Comparison of ENCODE assay signal across 14 cellular contexts in genomic region chr1:107786214-107786842, GRCh38.
DNase-seq lines count a peak whose midpoint lies in the region; ATAC-seq, FAIRE-seq and TF ChIP-seq lines count a peak whose summit lies in the region.
"Had no signal": no experiment of that assay in that cellular context is flagged by ENCODE, and none has a peak within 500 bp of the region (broad histone marks: within the 10 kb centered on the region; RNA-seq: fewer than 3 reads in every experiment).

No MANE protein-coding gene starts in this region.

- no peak for TF ChIP-seq RAD21 in HepG2 (CRISPR knock-in tag; IDR thresholded peaks at IDR 0.05)

- intact Hi-C loops in left ventricle myocardium superior (cut with micrococcal nuclease) (no loop called here), right cardiac atrium (cut with DNase I) (loop anchor here in 2 of 4 donors (10.0 kb wide), 1 partner anchor 178 kb away; the partner anchor contains the start of gene VAV3 (in 2 of the 2)), HepG2 (cut with micrococcal nuclease; ENCODE audit: unreplicated experiment) (no loop called here)

- no peak overlapping the region for H3K4me2 ChIP-seq in HepG2 (ENCODE audit: low read depth, low read length)

- H4K20me1 ChIP-seq in HepG2 (ENCODE audit: insufficient read depth, low read length), result no peaks in the 10 kb centered on the region; the same call in 1 of the 2 replicates

- H3K36me3 Mint-ChIP-seq in T-helper 1 cell treated with Interleukin-12 subunit alpha and Interleukin-12 subunit beta and Interleukin-4 antibody, amounts not matched to agents 30 μg/mL and 1 μg/mL, for 36 hours (ENCODE audit: low read depth), result no peaks in the 10 kb centered on the region
- H3K36me3 Mint-ChIP-seq in progenitor cell of endocrine pancreas (ENCODE audit: insufficient read depth), result no peaks in the 10 kb centered on the region

- WGBS in right cardiac atrium, result 65% methylated on average over 5 of the region's 5 CpGs
- WGBS in HepG2 (ENCODE audit: low lambda C conversion rate), result 2% methylated on average over 5 of the region's 5 CpGs

- H3K27me3 ChIP-seq in right cardiac atrium (ENCODE audit: control insufficient read depth, insufficient read depth) (no peaks in the 10 kb centered on the region), HepG2 (ENCODE audit: control insufficient read depth in 1 of 2, insufficient read depth in 2 of 2, low read length in 2 of 2) (no peaks in the 10 kb centered on the region; a peak in 1 of 5 replicates)

- H3K9me3 Mint-ChIP-seq in T-helper 1 cell treated with Interleukin-12 subunit alpha and Interleukin-12 subunit beta and Interleukin-4 antibody, amounts not matched to agents 30 μg/mL and 1 μg/mL, for 36 hours, result no peaks in the 10 kb centered on the region
- H3K9me3 Mint-ChIP-seq in progenitor cell of endocrine pancreas (ENCODE audit: low read depth), result no peaks in the 10 kb centered on the region

- H3K9me3 ChIP-seq in right cardiac atrium (ENCODE audit: control insufficient read depth, low read length) (no peaks in the 10 kb centered on the region), HepG2 (ENCODE audit: low read length) (no peaks in the 10 kb centered on the region)

- BruUV-seq in HepG2 (replicated peaks; lab: Mats Ljungman, UMichigan), result no TSS peak

- no peak for TF ChIP-seq CTCF in HepG2 (CRISPR knock-in tag; IDR thresholded peaks at IDR 0.05)
- no peak for TF ChIP-seq CTCF in progenitor cell of endocrine pancreas (IDR thresholded peaks at IDR 0.05; ENCODE audit: unreplicated experiment)

- peak; percentile 33 for ATAC-seq in left ventricle myocardium superior
- no peak for ATAC-seq in right cardiac atrium
- no peak for ATAC-seq in HepG2
- ATAC-seq in HG02759 (IDR thresholded peaks at IDR 0.05; ENCODE audit: unreplicated experiment), result no peak
- no peak for ATAC-seq in GM18520 (IDR thresholded peaks at IDR 0.05; ENCODE audit: unreplicated experiment)
- ATAC-seq: esophagus mucosa had no signal

- H3K4me1 ChIP-seq in right cardiac atrium (ENCODE audit: control insufficient read depth, insufficient read depth, low read length) (peaks cover 1% of the 10 kb centered on the region), HepG2 (ENCODE audit: insufficient read depth, low read length) (no peaks in the 10 kb centered on the region)

- peaks cover 41% of the 10 kb centered on the region for H3K4me1 Mint-ChIP-seq in T-helper 1 cell treated with Interleukin-12 subunit alpha and Interleukin-12 subunit beta and Interleukin-4 antibody, amounts not matched to agents 30 μg/mL and 1 μg/mL, for 36 hours (ENCODE audit: low read depth)
- H3K4me1 Mint-ChIP-seq in progenitor cell of endocrine pancreas (ENCODE audit: low read depth), result no peaks in the 10 kb centered on the region

- POLR2A ChIA-PET in HepG2 (lab: Yijun Ruan, JAX), result no interaction called here

- no peak for FAIRE-seq in HepG2 (lab: Jason Lieb, UNC)
- FAIRE-seq: bronchial epithelial cell, RCC 7860 had no signal

- CTCF ChIA-PET in HepG2 (lab: Yijun Ruan, JAX; ENCODE audit: low intra/inter-chr PET ratio, low total read pairs), result no interaction called here

- H3K27ac Mint-ChIP-seq in T-helper 1 cell treated with Interleukin-12 subunit alpha and Interleukin-12 subunit beta and Interleukin-4 antibody, amounts not matched to agents 30 μg/mL and 1 μg/mL, for 36 hours, result peak overlapping the region; percentile 89
- no peak overlapping the region for H3K27ac Mint-ChIP-seq in progenitor cell of endocrine pancreas

- H3K4me3 ChIP-seq in right cardiac atrium (ENCODE audit: low read length) (no peak overlapping the region), HepG2 (replicated peaks in 1 of 3; ENCODE audit: insufficient read depth in 1 of 3, low read depth in 2 of 3, low read length in 3 of 3) (no peak overlapping the region)

- DNase-seq in left ventricle myocardium superior (no peak), right cardiac atrium (no peak), HepG2 (ENCODE audit: low spot score) (no peak), progenitor cell of endocrine pancreas (ENCODE audit: low spot score, unreplicated experiment) (no peak), middle frontal gyrus (ENCODE audit: extremely low spot score, low spot score) (no peak)
- DNase-seq: KG1; NCI-H2107; stimulated activated CD4-positive, alpha-beta T cell treated with anti-CD3 and anti-CD28 coated beads, Interleukin-1b, Interleukin-23, amount 100 ng/mL, for 48 hours had no signal

- H3K27me3 Mint-ChIP-seq in T-helper 1 cell treated with Interleukin-12 subunit alpha and Interleukin-12 subunit beta and Interleukin-4 antibody, amounts not matched to agents 30 μg/mL and 1 μg/mL, for 36 hours (ENCODE audit: low read depth), result no peaks in the 10 kb centered on the region
- peaks cover 15% of the 10 kb centered on the region for H3K27me3 Mint-ChIP-seq in progenitor cell of endocrine pancreas

- no peaks in the 10 kb centered on the region for H3K79me2 ChIP-seq in HepG2 (ENCODE audit: insufficient read depth, low read length)

- no peaks in the 10 kb centered on the region for H3K36me3 ChIP-seq in HepG2 (replicated peaks in 1 of 2; ENCODE audit: control insufficient read depth in 1 of 2, insufficient read depth in 2 of 2, low read length in 2 of 2)

- H3K9ac ChIP-seq in HepG2 (ENCODE audit: insufficient read depth, low read depth, low read length), result no peak overlapping the region

- peak overlapping the region; percentile 63 for H3K4me3 Mint-ChIP-seq in T-helper 1 cell treated with Interleukin-12 subunit alpha and Interleukin-12 subunit beta and Interleukin-4 antibody, amounts not matched to agents 30 μg/mL and 1 μg/mL, for 36 hours
- H3K4me3 Mint-ChIP-seq in progenitor cell of endocrine pancreas (ENCODE audit: low read depth), result no peak overlapping the region

- no peak overlapping the region for H3K27ac ChIP-seq in right cardiac atrium (ENCODE audit: low read length)
- H3K27ac ChIP-seq in HepG2 (ENCODE audit: extremely low read length, insufficient read depth, low read length), result no peak overlapping the region

- H2AFZ ChIP-seq in HepG2 (ENCODE audit: low read length), result no peak overlapping the region

- TF ChIP-seq EP300 in HepG2 (IDR thresholded peaks at IDR 0.05; ENCODE audit: low read depth in 2 of 2, low read length in 2 of 2) (no peak), HepG2 (CRISPR knock-in tag; IDR thresholded peaks at IDR 0.05; ENCODE audit: borderline replicate concordance) (no peak)

- TF ChIP-seq POLR2A in HepG2 (IDR thresholded peaks at IDR 0.05; ENCODE audit: insufficient read depth in 1 of 2, low read depth in 2 of 2, low read length in 2 of 2), result no peak

- in situ Hi-C loops in HepG2 (cut with HindIII; ENCODE audit: extremely low pct_ligation_motif_present, low pct_unique_long_range_greater_than_20kb), result loop anchor here (5.0 to 25.0 kb wide), 2 partner anchors 341 to 776 kb away; partner anchors contain the start of gene EEIG2

TF ChIP-seq in HepG2, 621 proteins besides CTCF, POLR2A, EP300 and RAD21:
- TF ChIP-seq ZNF3 (CRISPR knock-in tag; IDR thresholded peaks at IDR 0.05) (no peak), CREB1 (IDR thresholded peaks at IDR 0.05) (peak; percentile 76), CREB1 (CRISPR knock-in tag; IDR thresholded peaks at IDR 0.05) (no peak), NFIC (IDR thresholded peaks at IDR 0.05; ENCODE audit: low read length) (no peak), REPIN1 (CRISPR knock-in tag; IDR thresholded peaks at IDR 0.05; ENCODE audit: borderline replicate concordance, low read depth) (no peak), PHF5A (CRISPR knock-in tag; IDR thresholded peaks at IDR 0.05; ENCODE audit: low read depth, unreplicated experiment) (no peak), PHB2 (IDR thresholded peaks at IDR 0.05; ENCODE audit: partially characterized antibody) (no peak), THYN1 (CRISPR knock-in tag; IDR thresholded peaks at IDR 0.05; ENCODE audit: borderline replicate concordance, low read depth) (no peak)
TF ChIP-seq in HepG2: peak in this region for 1.
